In the genomic region with DNA sequence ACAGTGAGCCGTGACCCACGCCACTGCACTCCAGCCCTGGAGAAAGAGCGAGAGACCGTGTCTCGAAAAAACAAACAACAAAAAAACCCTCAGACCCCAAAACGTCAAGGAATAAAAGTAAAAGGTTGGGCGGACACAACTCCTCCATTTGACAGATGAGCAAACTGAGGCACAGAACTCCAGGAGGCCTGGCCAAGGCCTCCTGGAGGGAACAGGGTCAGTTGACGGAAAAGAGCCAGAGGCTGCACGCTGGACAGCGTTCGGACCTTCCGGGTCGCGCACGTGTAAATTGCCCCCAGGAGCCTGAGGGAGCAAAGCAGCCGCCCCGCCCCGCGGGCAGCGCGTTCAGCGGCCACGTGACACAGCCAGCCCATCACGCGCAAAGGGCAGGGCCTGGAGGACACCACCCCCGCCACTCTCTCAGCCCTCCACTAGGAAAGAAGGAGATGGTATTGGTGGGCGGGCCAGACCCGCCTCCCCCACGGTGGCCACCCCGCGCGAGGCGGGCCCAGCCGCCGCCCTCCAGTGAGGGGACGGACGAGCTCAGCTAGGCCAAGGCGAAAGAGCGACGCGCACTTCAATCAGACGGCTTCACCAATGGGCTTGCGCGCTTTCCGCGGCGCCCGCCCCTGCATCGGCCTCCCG, we compare ENCODE assay signal across 1 cellular context.
A peak's percentile ranks its signal among the peaks of the same experiment; 100 is the strongest.
TF ChIP-seq lines count a peak whose summit lies in the region.

No MANE protein-coding gene starts in this region.

TF ChIP-seq in HepG2, 621 proteins besides CTCF, POLR2A, EP300 and RAD21 (continued from another document and continues in another):
- TF ChIP-seq, protein P1, sequence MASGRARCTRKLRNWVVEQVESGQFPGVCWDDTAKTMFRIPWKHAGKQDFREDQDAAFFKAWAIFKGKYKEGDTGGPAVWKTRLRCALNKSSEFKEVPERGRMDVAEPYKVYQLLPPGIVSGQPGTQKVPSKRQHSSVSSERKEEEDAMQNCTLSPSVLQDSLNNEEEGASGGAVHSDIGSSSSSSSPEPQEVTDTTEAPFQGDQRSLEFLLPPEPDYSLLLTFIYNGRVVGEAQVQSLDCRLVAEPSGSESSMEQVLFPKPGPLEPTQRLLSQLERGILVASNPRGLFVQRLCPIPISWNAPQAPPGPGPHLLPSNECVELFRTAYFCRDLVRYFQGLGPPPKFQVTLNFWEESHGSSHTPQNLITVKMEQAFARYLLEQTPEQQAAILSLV (CRISPR knock-in tag; IDR thresholded peaks at IDR 0.05; ENCODE audit: borderline replicate concordance) = no peak
- TF ChIP-seq ZNF230 (CRISPR knock-in tag; IDR thresholded peaks at IDR 0.05) (peak; percentile 56; the same call in 1 of the 2 replicates), ETV6 (CRISPR knock-in tag; conservative IDR thresholded peaks at IDR 0.05) (no peak), ZNF329 (CRISPR knock-in tag; IDR thresholded peaks at IDR 0.05; ENCODE audit: low read depth) (no peak), ZNF7 (CRISPR knock-in tag; IDR thresholded peaks at IDR 0.05) (no peak), RORA (CRISPR knock-in tag; IDR thresholded peaks at IDR 0.05) (no peak), ZNF460 (CRISPR knock-in tag; IDR thresholded peaks at IDR 0.05; ENCODE audit: borderline replicate concordance) (no peak), MTA1 (CRISPR knock-in tag; IDR thresholded peaks at IDR 0.05; ENCODE audit: borderline replicate concordance) (no peak), ZNF709 (CRISPR knock-in tag; IDR thresholded peaks at IDR 0.05) (peak; percentile 63; the same call in 1 of the 2 replicates), MAZ (IDR thresholded peaks at IDR 0.05; ENCODE audit: borderline replicate concordance, low read depth, low read length) (peak; percentile 90), MAZ (CRISPR knock-in tag; IDR thresholded peaks at IDR 0.05; ENCODE audit: low read depth) (no peak; the same call in 1 of the 2 replicates), ZFP90 (CRISPR knock-in tag; IDR thresholded peaks at IDR 0.05; ENCODE audit: borderline replicate concordance) (no peak), PHF8 (CRISPR knock-in tag; IDR thresholded peaks at IDR 0.05) (no peak; the same call in 1 of the 2 replicates), HNF4G (IDR thresholded peaks at IDR 0.05; ENCODE audit: borderline replicate concordance, low read depth, low read length) (peak; percentile 16; the same call in 1 of the 2 replicates), HNF4G (CRISPR knock-in tag; IDR thresholded peaks at IDR 0.05; ENCODE audit: borderline replicate concordance, low read depth) (0 out of 2 replicates have a peak, but pooled peaks have one; percentile 6), KLF16 (CRISPR knock-in tag; IDR thresholded peaks at IDR 0.05) (peak; percentile 53 to 59; a peak in 3 of 4 replicates), ZNF232 (CRISPR knock-in tag; IDR thresholded peaks at IDR 0.05; ENCODE audit: borderline replicate concordance) (peak; percentile 90; the same call in 1 of the 2 replicates), TBX2 (CRISPR knock-in tag; IDR thresholded peaks at IDR 0.05; ENCODE audit: borderline replicate concordance) (peak; percentile 78), PAWR (CRISPR knock-in tag; IDR thresholded peaks at IDR 0.05; ENCODE audit: borderline replicate concordance) (no peak), ZNF713 (CRISPR knock-in tag; IDR thresholded peaks at IDR 0.05) (no peak), ZNF253 (CRISPR knock-in tag; IDR thresholded peaks at IDR 0.05; ENCODE audit: borderline replicate concordance) (no peak), KLF13 (CRISPR knock-in tag; IDR thresholded peaks at IDR 0.05) (no peak), ZNF326 (CRISPR knock-in tag; IDR thresholded peaks at IDR 0.05; ENCODE audit: borderline replicate concordance) (no peak), ZNF430 (CRISPR knock-in tag; IDR thresholded peaks at IDR 0.05) (peak; percentile 85), TCF7L2 (IDR thresholded peaks at IDR 0.05; ENCODE audit: low read depth, low read length) (no peak), MIER2 (CRISPR knock-in tag; IDR thresholded peaks at IDR 0.05) (peak; percentile 84), JUN (CRISPR knock-in tag; IDR thresholded peaks at IDR 0.05) (no peak), SP1 (IDR thresholded peaks at IDR 0.05) (peak; percentile 52; the same call in 1 of the 2 replicates), SP1 (CRISPR knock-in tag; IDR thresholded peaks at IDR 0.05) (peak; percentile 89), ZNF530 (CRISPR knock-in tag; IDR thresholded peaks at IDR 0.05; ENCODE audit: low read depth) (no peak), CHCHD3 (CRISPR knock-in tag; IDR thresholded peaks at IDR 0.05) (no peak), ZNF75D (CRISPR knock-in tag; IDR thresholded peaks at IDR 0.05; ENCODE audit: borderline replicate concordance) (no peak), ZNF205 (CRISPR knock-in tag; IDR thresholded peaks at IDR 0.05) (peak; percentile 64; the same call in 1 of the 2 replicates), FOXA3 (CRISPR knock-in tag; IDR thresholded peaks at IDR 0.05) (peak; percentile 50), ZBTB7B (CRISPR knock-in tag; IDR thresholded peaks at IDR 0.05) (peak; percentile 76), ZNF354B (CRISPR knock-in tag; IDR thresholded peaks at IDR 0.05) (no peak), TMF1 (CRISPR knock-in tag; IDR thresholded peaks at IDR 0.05; ENCODE audit: low read depth) (no peak; the same call in 1 of the 2 replicates), ZSCAN12 (CRISPR knock-in tag; IDR thresholded peaks at IDR 0.05) (peak; percentile 88)
- TF ChIP-seq, protein P2, sequence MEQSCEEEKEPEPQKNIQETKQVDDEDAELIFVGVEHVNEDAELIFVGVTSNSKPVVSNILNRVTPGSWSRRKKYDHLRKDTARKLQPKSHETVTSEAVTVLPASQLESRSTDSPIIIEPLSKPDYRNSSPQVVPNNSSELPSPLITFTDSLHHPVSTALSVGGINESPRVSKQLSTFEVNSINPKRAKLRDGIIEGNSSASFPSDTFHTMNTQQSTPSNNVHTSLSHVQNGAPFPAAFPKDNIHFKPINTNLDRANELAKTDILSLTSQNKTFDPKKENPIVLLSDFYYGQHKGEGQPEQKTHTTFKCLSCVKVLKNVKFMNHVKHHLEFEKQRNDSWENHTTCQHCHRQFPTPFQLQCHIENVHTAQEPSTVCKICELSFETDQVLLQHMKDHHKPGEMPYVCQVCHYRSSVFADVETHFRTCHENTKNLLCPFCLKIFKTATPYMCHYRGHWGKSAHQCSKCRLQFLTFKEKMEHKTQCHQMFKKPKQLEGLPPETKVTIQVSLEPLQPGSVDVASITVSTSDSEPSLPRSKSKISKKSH (CRISPR knock-in tag; IDR thresholded peaks at IDR 0.05; ENCODE audit: borderline replicate concordance) = peak; percentile 65; the same call in 1 of the 2 replicates
- TF ChIP-seq, protein P3, sequence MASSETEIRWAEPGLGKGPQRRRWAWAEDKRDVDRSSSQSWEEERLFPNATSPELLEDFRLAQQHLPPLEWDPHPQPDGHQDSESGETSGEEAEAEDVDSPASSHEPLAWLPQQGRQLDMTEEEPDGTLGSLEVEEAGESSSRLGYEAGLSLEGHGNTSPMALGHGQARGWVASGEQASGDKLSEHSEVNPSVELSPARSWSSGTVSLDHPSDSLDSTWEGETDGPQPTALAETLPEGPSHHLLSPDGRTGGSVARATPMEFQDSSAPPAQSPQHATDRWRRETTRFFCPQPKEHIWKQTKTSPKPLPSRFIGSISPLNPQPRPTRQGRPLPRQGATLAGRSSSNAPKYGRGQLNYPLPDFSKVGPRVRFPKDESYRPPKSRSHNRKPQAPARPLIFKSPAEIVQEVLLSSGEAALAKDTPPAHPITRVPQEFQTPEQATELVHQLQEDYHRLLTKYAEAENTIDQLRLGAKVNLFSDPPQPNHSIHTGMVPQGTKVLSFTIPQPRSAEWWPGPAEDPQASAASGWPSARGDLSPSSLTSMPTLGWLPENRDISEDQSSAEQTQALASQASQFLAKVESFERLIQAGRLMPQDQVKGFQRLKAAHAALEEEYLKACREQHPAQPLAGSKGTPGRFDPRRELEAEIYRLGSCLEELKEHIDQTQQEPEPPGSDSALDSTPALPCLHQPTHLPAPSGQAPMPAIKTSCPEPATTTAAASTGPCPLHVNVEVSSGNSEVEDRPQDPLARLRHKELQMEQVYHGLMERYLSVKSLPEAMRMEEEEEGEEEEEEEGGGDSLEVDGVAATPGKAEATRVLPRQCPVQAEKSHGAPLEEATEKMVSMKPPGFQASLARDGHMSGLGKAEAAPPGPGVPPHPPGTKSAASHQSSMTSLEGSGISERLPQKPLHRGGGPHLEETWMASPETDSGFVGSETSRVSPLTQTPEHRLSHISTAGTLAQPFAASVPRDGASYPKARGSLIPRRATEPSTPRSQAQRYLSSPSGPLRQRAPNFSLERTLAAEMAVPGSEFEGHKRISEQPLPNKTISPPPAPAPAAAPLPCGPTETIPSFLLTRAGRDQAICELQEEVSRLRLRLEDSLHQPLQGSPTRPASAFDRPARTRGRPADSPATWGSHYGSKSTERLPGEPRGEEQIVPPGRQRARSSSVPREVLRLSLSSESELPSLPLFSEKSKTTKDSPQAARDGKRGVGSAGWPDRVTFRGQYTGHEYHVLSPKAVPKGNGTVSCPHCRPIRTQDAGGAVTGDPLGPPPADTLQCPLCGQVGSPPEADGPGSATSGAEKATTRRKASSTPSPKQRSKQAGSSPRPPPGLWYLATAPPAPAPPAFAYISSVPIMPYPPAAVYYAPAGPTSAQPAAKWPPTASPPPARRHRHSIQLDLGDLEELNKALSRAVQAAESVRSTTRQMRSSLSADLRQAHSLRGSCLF (CRISPR knock-in tag; IDR thresholded peaks at IDR 0.05; ENCODE audit: borderline replicate concordance) = 0 out of 2 replicates have a peak, but pooled peaks have one; percentile 44
- TF ChIP-seq, protein P4, sequence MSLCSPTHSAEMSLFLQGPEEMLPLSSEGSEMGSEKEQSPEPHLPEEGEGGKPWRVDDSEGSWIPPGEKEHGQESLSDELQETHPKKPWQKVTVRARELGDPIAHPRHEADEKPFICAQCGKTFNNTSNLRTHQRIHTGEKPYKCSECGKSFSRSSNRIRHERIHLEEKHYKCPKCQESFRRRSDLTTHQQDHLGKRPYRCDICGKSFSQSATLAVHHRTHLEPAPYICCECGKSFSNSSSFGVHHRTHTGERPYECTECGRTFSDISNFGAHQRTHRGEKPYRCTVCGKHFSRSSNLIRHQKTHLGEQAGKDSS (CRISPR knock-in tag; IDR thresholded peaks at IDR 0.05; ENCODE audit: borderline replicate concordance, low read depth) = no peak; the same call in 1 of the 2 replicates
- TF ChIP-seq, protein P5, sequence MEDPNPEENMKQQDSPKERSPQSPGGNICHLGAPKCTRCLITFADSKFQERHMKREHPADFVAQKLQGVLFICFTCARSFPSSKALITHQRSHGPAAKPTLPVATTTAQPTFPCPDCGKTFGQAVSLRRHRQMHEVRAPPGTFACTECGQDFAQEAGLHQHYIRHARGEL (CRISPR knock-in tag; IDR thresholded peaks at IDR 0.05) = no peak
- TF ChIP-seq, protein P6, sequence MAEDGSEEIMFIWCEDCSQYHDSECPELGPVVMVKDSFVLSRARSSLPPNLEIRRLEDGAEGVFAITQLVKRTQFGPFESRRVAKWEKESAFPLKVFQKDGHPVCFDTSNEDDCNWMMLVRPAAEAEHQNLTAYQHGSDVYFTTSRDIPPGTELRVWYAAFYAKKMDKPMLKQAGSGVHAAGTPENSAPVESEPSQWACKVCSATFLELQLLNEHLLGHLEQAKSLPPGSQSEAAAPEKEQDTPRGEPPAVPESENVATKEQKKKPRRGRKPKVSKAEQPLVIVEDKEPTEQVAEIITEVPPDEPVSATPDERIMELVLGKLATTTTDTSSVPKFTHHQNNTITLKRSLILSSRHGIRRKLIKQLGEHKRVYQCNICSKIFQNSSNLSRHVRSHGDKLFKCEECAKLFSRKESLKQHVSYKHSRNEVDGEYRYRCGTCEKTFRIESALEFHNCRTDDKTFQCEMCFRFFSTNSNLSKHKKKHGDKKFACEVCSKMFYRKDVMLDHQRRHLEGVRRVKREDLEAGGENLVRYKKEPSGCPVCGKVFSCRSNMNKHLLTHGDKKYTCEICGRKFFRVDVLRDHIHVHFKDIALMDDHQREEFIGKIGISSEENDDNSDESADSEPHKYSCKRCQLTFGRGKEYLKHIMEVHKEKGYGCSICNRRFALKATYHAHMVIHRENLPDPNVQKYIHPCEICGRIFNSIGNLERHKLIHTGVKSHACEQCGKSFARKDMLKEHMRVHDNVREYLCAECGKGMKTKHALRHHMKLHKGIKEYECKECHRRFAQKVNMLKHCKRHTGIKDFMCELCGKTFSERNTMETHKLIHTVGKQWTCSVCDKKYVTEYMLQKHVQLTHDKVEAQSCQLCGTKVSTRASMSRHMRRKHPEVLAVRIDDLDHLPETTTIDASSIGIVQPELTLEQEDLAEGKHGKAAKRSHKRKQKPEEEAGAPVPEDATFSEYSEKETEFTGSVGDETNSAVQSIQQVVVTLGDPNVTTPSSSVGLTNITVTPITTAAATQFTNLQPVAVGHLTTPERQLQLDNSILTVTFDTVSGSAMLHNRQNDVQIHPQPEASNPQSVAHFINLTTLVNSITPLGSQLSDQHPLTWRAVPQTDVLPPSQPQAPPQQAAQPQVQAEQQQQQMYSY (CRISPR knock-in tag; IDR thresholded peaks at IDR 0.05) = peak; percentile 39; the same call in 1 of the 2 replicates
- TF ChIP-seq, protein P7, sequence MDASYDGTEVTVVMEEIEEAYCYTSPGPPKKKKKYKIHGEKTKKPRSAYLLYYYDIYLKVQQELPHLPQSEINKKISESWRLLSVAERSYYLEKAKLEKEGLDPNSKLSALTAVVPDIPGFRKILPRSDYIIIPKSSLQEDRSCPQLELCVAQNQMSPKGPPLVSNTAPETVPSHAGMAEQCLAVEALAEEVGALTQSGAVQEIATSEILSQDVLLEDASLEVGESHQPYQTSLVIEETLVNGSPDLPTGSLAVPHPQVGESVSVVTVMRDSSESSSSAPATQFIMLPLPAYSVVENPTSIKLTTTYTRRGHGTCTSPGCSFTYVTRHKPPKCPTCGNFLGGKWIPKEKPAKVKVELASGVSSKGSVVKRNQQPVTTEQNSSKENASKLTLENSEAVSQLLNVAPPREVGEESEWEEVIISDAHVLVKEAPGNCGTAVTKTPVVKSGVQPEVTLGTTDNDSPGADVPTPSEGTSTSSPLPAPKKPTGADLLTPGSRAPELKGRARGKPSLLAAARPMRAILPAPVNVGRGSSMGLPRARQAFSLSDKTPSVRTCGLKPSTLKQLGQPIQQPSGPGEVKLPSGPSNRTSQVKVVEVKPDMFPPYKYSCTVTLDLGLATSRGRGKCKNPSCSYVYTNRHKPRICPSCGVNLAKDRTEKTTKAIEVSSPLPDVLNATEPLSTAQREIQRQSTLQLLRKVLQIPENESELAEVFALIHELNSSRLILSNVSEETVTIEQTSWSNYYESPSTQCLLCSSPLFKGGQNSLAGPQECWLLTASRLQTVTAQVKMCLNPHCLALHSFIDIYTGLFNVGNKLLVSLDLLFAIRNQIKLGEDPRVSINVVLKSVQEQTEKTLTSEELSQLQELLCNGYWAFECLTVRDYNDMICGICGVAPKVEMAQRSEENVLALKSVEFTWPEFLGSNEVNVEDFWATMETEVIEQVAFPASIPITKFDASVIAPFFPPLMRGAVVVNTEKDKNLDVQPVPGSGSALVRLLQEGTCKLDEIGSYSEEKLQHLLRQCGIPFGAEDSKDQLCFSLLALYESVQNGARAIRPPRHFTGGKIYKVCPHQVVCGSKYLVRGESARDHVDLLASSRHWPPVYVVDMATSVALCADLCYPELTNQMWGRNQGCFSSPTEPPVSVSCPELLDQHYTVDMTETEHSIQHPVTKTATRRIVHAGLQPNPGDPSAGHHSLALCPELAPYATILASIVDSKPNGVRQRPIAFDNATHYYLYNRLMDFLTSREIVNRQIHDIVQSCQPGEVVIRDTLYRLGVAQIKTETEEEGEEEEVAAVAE (CRISPR knock-in tag; IDR thresholded peaks at IDR 0.05; ENCODE audit: borderline replicate concordance) = 0 out of 2 replicates have a peak, but pooled peaks have one; percentile 41
- TF ChIP-seq, protein P8, sequence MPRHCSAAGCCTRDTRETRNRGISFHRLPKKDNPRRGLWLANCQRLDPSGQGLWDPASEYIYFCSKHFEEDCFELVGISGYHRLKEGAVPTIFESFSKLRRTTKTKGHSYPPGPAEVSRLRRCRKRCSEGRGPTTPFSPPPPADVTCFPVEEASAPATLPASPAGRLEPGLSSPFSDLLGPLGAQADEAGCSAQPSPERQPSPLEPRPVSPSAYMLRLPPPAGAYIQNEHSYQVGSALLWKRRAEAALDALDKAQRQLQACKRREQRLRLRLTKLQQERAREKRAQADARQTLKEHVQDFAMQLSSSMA (CRISPR knock-in tag; IDR thresholded peaks at IDR 0.05) = no peak
